ENCODE assay signal across 24 cellular contexts in the genomic region with DNA sequence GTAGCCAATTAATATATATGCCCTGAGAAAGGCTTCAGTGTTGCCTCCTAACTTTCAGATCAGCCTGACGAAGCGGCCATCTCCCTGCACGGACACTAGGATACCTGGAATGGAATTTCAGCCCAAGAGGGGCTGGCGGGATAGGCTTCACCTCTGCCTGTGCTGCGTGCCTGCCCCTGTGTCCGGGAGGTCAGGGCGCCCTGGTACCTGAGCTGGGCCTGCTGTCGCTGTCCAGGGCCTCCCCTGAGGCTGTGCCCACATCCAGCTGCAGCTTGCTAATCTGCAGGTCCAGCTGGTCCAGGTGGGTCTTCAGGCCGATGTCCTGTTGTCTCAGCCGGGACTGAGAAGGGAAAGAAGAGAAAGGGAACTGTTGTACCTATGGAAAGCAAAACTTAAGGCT. TPM values are rescaled to one million over a fixed set of nuclear protein-coding genes. Genes with fewer than 3 reads are reported as not detected.
DNase-seq lines count a peak whose midpoint lies in the region; TF ChIP-seq lines count a peak whose summit lies in the region.
"Had no signal": no experiment of that assay in that cellular context is flagged by ENCODE, and none has a peak within 500 bp of the region (broad histone marks: within the 10 kb centered on the region; RNA-seq: fewer than 3 reads in every experiment).

No MANE protein-coding gene starts in this region.

- H3K4me3 Mint-ChIP-seq in nephron (no peak overlapping the region), osteocyte (ENCODE audit: unreplicated experiment) (no peak overlapping the region), mesothelial cell of epicardium (no peak overlapping the region)
- H3K4me3 Mint-ChIP-seq: CD14-positive monocyte; CD4-positive, alpha-beta T cell; CD8-positive, alpha-beta memory T cell; GM23338; H9 had no signal

- H3K36me3 Mint-ChIP-seq in nephron (ENCODE audit: low read depth) (peaks cover 32% of the 10 kb centered on the region), osteocyte (ENCODE audit: unreplicated experiment) (no peaks in the 10 kb centered on the region), mesothelial cell of epicardium (peaks cover 10% of the 10 kb centered on the region)
- H3K36me3 Mint-ChIP-seq: CD14-positive monocyte; CD8-positive, alpha-beta memory T cell had no signal

- H3K9me3 Mint-ChIP-seq in nephron (no peaks in the 10 kb centered on the region), osteocyte (ENCODE audit: unreplicated experiment) (no peaks in the 10 kb centered on the region), mesothelial cell of epicardium (no peaks in the 10 kb centered on the region)
- H3K9me3 Mint-ChIP-seq: CD4-positive, alpha-beta T cell; CD8-positive, alpha-beta memory T cell; GM23338; H9 had no signal

- no peak for DNase-seq in caudate nucleus (lab: John Stamatoyannopoulos, UW)
- peak; percentile 73 for DNase-seq in osteocyte (ENCODE audit: extremely low spot score, unreplicated experiment)
- no peak for DNase-seq in HCEC 1CT
- no peak for DNase-seq in OCI-M1 (lab: John Stamatoyannopoulos, UW)
- DNase-seq in GF-D8 (lab: John Stamatoyannopoulos, UW) = no peak
- DNase-seq in mesothelial cell of epicardium (ENCODE audit: low spot score in 2 of 2, unreplicated experiment in 2 of 2) = no peak
- DNase-seq: 8988T; ACHN; AML-193; BE2C; CD4-positive, alpha-beta T cell; CD8-positive, alpha-beta memory T cell; DMS 273 treated with DMSO at 0.1 percent for 48 hours; DMS79; EL; GDM1; H9 had no signal

- H3K36me3 ChIP-seq in HEK293 (ENCODE audit: control insufficient read depth in 2 of 2, insufficient read depth in 1 of 2, low read length in 2 of 2) = no peaks in the 10 kb centered on the region
- H3K36me3 ChIP-seq: BE2C; BLaER1 treated with 17β-estradiol and CSF1 and Interleukin-3, amounts not matched to agents 10 nM and 100 nM had no signal

- CTCF ChIA-PET in HEK293 (lab: Yijun Ruan, JAX) = interaction anchor here (0.6 kb wide), 1 partner anchor 312 kb away, joined by 4 read pairs; no protein-coding TSS in a partner anchor

- POLR2A ChIA-PET in HEK293 (lab: Yijun Ruan, JAX) = no interaction called here

- no peak overlapping the region for H3K4me3 ChIP-seq in HEK293 (ENCODE audit: low read depth, low read length)
- H3K4me3 ChIP-seq: A549; BLaER1 treated with 17β-estradiol and CSF1 and Interleukin-3, amounts not matched to agents 10 nM and 100 nM; GM23338 had no signal

- H3K27ac Mint-ChIP-seq in nephron = peak overlapping the region; percentile 73 to 95 (median 91)
- no peak overlapping the region for H3K27ac Mint-ChIP-seq in osteocyte (ENCODE audit: unreplicated experiment)
- H3K27ac Mint-ChIP-seq in mesothelial cell of epicardium = no peak overlapping the region
- H3K27ac Mint-ChIP-seq: CD14-positive monocyte; CD4-positive, alpha-beta T cell; CD8-positive, alpha-beta memory T cell had no signal

- H3K27ac ChIP-seq in HEK293 (ENCODE audit: extremely low read depth, low read depth, low read length) (no peak overlapping the region), caudate nucleus (ENCODE audit: low read depth, low read length) (peak overlapping the region; percentile 74)
- H3K27ac ChIP-seq: A549; BLaER1 treated with 17β-estradiol and CSF1 and Interleukin-3, amounts not matched to agents 10 nM and 100 nM had no signal

- H3K4me1 Mint-ChIP-seq in nephron = peaks cover 50% of the 10 kb centered on the region
- peaks cover 19% of the 10 kb centered on the region for H3K4me1 Mint-ChIP-seq in osteocyte (ENCODE audit: unreplicated experiment)
- H3K4me1 Mint-ChIP-seq in mesothelial cell of epicardium = peaks cover 49% of the 10 kb centered on the region
- H3K4me1 Mint-ChIP-seq: CD14-positive monocyte; CD8-positive, alpha-beta memory T cell had no signal

- TF ChIP-seq CTCF in HEK293 (tag by site-specific recombination; IDR thresholded peaks at IDR 0.05) (no peak), nephron (IDR thresholded peaks at IDR 0.05; ENCODE audit: unreplicated experiment in 3 of 3) (no peak), osteocyte (IDR thresholded peaks at IDR 0.05) (no peak), mesothelial cell of epicardium (IDR thresholded peaks at IDR 0.05; ENCODE audit: unreplicated experiment) (no peak)

- H3K27me3 Mint-ChIP-seq in nephron (ENCODE audit: low read depth) (peaks cover 8% of the 10 kb centered on the region), osteocyte (ENCODE audit: unreplicated experiment) (no peaks in the 10 kb centered on the region), mesothelial cell of epicardium (ENCODE audit: low read depth) (no peaks in the 10 kb centered on the region)

- H3K9me3 ChIP-seq in HEK293 (ENCODE audit: control insufficient read depth, insufficient read depth, low read depth, low read length) = no peaks in the 10 kb centered on the region
- H3K9me3 ChIP-seq: A549, BE2C had no signal

- H3K4me1 ChIP-seq in HEK293 (ENCODE audit: control insufficient read depth, insufficient read depth, low read length) = no peaks in the 10 kb centered on the region
- H3K4me1 ChIP-seq: BE2C had no signal

TF ChIP-seq in HEK293, 187 proteins besides CTCF, POLR2A, EP300 and RAD21:
- TF ChIP-seq REST (tag by site-specific recombination; IDR thresholded peaks at IDR 0.05) = peak; percentile 59; the same call in 1 of the 2 replicates
- TF ChIP-seq KLF10 (tag by site-specific recombination; IDR thresholded peaks at IDR 0.05) = no peak
- no peak for TF ChIP-seq ZNF354C (tag by site-specific recombination; IDR thresholded peaks at IDR 0.05; ENCODE audit: borderline replicate concordance, low read depth)
- no peak for TF ChIP-seq ZNF549 (tag by site-specific recombination; IDR thresholded peaks at IDR 0.05)

RNA-seq across cellular contexts. Expression of gene DACT2, which starts 8.6 kb away (rescaled TPM):
- 0.94 and 1.4 TPM in 2 replicates for total RNA-seq in osteocyte
- 7.3 to 8.0 TPM (median 7.4 TPM) in 3 replicates for total RNA-seq in mesothelial cell of epicardium
- total RNA-seq: CD4-positive, alpha-beta T cell; CD8-positive, alpha-beta memory T cell; H4 had no signal

Comparison
In these comparisons a context has a peak if more than half of its experiments do, and no peak if none do; other contexts are left out.
1. H3K27ac Mint-ChIP-seq: peak in nephron (3 of 3); none in osteocyte (single experiment) and mesothelial cell of epicardium (single experiment).